In the genomic region with DNA sequence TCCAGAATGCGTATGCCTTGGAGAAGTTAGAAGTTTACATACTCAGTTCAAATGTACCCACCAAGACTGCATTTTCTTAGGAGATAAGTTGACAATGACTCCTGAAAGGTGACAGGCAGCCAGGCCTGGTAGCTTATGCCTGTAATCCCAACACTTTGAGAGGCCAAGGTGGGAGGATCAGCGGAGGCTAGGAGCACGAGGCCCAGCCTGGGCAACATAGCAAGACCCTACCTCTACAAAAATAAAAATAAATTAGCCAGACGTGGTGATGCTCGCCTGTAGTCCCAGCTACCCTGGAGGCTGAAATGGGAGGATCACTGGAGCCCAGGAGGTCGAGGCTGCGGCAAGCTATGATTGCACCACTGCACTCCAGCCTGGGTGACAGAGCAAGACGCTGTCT, we compare ENCODE assay signal across 27 cellular contexts.
"Had no signal": no experiment of that assay in that cellular context is flagged by ENCODE, and none has a peak within 500 bp of the region (broad histone marks: within the 10 kb centered on the region; RNA-seq: fewer than 3 reads in every experiment).

No MANE protein-coding gene starts in this region.

- H3K36me3 ChIP-seq: adrenal gland, gastrocnemius medialis had no signal

- FAIRE-seq: colon had no signal

- H3K27me3 ChIP-seq: adrenal gland, body of pancreas, esophagus muscularis mucosa, foreskin keratinocyte, gastrocnemius medialis had no signal

- H3K9me3 ChIP-seq: adrenal gland, body of pancreas, esophagus muscularis mucosa, gastrocnemius medialis had no signal

- H3K4me3 ChIP-seq: adrenal gland, body of pancreas, esophagus muscularis mucosa, gastrocnemius medialis had no signal

- H3K4me1 ChIP-seq: adrenal gland, body of pancreas, esophagus muscularis mucosa, foreskin keratinocyte had no signal

- DNase-seq: activated CD4-positive, alpha-beta memory T cell treated with anti-CD3 and anti-CD28 coated beads, Interleukin-2, amount 10 ng/mL, durations not matched to agents 7 days and 5 days; activated CD4-positive, alpha-beta T cell treated with anti-CD3 and anti-CD28 coated beads for 1 hour; activated CD4-positive, alpha-beta T cell treated with anti-CD3 and anti-CD28 coated beads for 4 hours; activated CD4-positive, alpha-beta T cell treated with anti-CD3 and anti-CD28 coated beads, Interleukin-2, amount 10 ng/mL, durations not matched to agents 7 days and 5 days; activated CD4-positive, alpha-beta T cell treated with anti-CD3 and anti-CD28 coated beads, Interleukin-2, amount 50 U/mL, for 4 hours; activated CD8-positive, alpha-beta memory T cell treated with anti-CD3 and anti-CD28 coated beads for 24 hours; activated effector memory CD4-positive, alpha-beta T cell treated with anti-CD3 and anti-CD28 coated beads, Interleukin-2, amount 50 U/mL, for 16 hours; activated naive CD4-positive, alpha-beta T cell treated with anti-CD3 and anti-CD28 coated beads for 36 hours; activated naive CD8-positive, alpha-beta T cell treated with anti-CD3 and anti-CD28 coated beads for 36 hours; activated naive CD8-positive, alpha-beta T cell treated with anti-CD3 and anti-CD28 coated beads, Interleukin-2, amount 50 U/mL, for 24 hours; activated T-cell treated with anti-CD3 and anti-CD28 coated beads, Interleukin-2, amount 50 U/mL, for 4 hours; adrenal gland; amygdala; aorta; body of pancreas; caudate nucleus; cortex of kidney; dermis blood vessel endothelial cell; effector CD4-positive, alpha-beta T cell; effector memory CD8-positive, alpha-beta T cell; erythroblast; foreskin keratinocyte; gastrocnemius medialis; glutamatergic neuron; T-helper 2 cell had no signal

- H3K27ac ChIP-seq: adrenal gland, body of pancreas, esophagus muscularis mucosa, foreskin keratinocyte, gastrocnemius medialis had no signal
